In the genomic region with DNA sequence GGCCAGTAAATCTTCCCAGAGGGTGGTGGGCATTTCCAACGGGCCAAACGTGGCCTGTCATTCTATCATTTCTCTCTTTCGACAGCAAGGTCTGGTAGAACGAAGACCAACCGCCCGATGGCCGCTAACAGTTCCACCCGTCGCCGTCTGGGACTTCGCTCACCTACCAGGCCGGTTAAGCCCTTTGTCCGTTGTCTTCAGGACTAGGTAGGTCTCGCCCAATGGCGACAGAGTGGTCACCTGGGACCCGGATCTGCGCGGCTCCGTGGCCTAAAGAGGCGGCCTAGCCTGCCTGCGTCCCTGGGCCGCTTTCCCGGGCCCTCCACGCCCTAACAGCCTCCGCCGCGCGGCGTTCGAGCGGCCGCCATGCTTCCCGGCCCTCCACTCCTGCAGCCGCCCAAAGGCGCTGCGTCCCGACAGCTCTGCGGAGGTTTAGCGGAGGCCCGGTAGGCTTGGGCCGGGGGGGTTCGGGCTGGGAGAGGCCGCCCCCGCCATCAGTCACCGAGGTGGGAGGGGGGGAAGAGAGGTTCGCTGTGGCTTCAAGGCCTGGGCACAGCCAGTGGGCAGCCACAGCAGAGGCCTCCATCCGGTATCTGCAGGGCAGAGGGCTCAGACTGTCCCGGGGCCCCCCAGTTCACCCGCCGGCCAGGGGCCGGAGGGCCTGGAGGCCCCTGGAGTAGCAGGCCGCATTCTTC, we compare ENCODE assay signal across 36 cellular contexts.
"Had no signal": no experiment of that assay in that cellular context is flagged by ENCODE, and none has a peak within 500 bp of the region (broad histone marks: within the 10 kb centered on the region; RNA-seq: fewer than 3 reads in every experiment).

No MANE protein-coding gene starts in this region.

- H3K4me1 ChIP-seq: adrenal gland, body of pancreas had no signal

- H3K4me3 ChIP-seq: adrenal gland, body of pancreas, cardiac muscle cell had no signal

- H3K27me3 Mint-ChIP-seq: activated B cell treated with CpG ODN at 0.5 μM for 24 hours; activated CD4-positive, alpha-beta memory T cell treated with anti-CD3 and anti-CD28 coated beads for 36 hours; activated CD4-positive, alpha-beta T cell treated with anti-CD3 and anti-CD28 coated beads, Interleukin-2, amount 10 ng/mL, durations not matched to agents 24 days and 14 days; activated CD8-positive, alpha-beta T cell treated with anti-CD3 and anti-CD28 coated beads for 36 hours; activated naive CD8-positive, alpha-beta T cell treated with anti-CD3 and anti-CD28 coated beads for 36 hours; activated T-helper 17 cell treated with anti-CD3 and anti-CD28 coated beads, Interleukin-2, amount 50 U/mL, for 72 hours; central memory CD8-positive, alpha-beta T cell had no signal

- H3K36me3 Mint-ChIP-seq: activated CD4-positive, alpha-beta memory T cell treated with anti-CD3 and anti-CD28 coated beads for 36 hours; activated naive CD4-positive, alpha-beta T cell treated with anti-CD3 and anti-CD28 coated beads, Interleukin-2, amount 50 U/mL, for 72 hours; activated naive CD8-positive, alpha-beta T cell treated with anti-CD3 and anti-CD28 coated beads for 36 hours had no signal

- H3K27ac ChIP-seq: adrenal gland, body of pancreas, brain microvascular endothelial cell, cardiac muscle cell, VCaP had no signal

- H3K9me3 Mint-ChIP-seq: activated B cell treated with CpG ODN at 0.5 μM for 24 hours; activated CD4-positive, alpha-beta memory T cell treated with anti-CD3 and anti-CD28 coated beads for 36 hours; activated CD8-positive, alpha-beta T cell treated with anti-CD3 and anti-CD28 coated beads for 36 hours; activated T-cell treated with anti-CD3 and anti-CD28 coated beads, Interleukin-2, amount 50 U/mL, for 4 hours; activated T-helper 1 cell treated with anti-CD3 and anti-CD28 coated beads, Interleukin-12 subunit alpha, Interleukin-12 subunit beta, Interleukin-2, Interleukin-4 antibody, amounts not matched to agents 30 ng/mL and 10 ng/mL and 1 ng/mL, durations not matched to agents 14 hours and 24 hours and 36 hours; activated T-helper 17 cell treated with anti-CD3 and anti-CD28 coated beads, Interleukin-2, amount 50 U/mL, for 72 hours; central memory CD8-positive, alpha-beta T cell; T-helper 1 cell treated with Interleukin-12 subunit alpha and Interleukin-12 subunit beta and Interleukin-4 antibody, amounts not matched to agents 30 μg/mL and 1 μg/mL, for 36 hours; T-helper 2 cell treated with Interferon-gamma antibody and Interleukin-4, amounts not matched to agents 5 μg/mL and 100 μg/mL, for 36 hours had no signal

- H3K27ac Mint-ChIP-seq: activated B cell treated with CpG ODN at 0.5 μM for 24 hours; activated CD4-positive, alpha-beta memory T cell treated with anti-CD3 and anti-CD28 coated beads for 36 hours; activated CD4-positive, alpha-beta T cell treated with anti-CD3 and anti-CD28 coated beads, Interleukin-2, amount 10 ng/mL, durations not matched to agents 24 days and 14 days; activated CD8-positive, alpha-beta T cell treated with anti-CD3 and anti-CD28 coated beads for 36 hours; activated naive CD4-positive, alpha-beta T cell treated with anti-CD3 and anti-CD28 coated beads for 36 hours; activated naive CD4-positive, alpha-beta T cell treated with anti-CD3 and anti-CD28 coated beads, Interleukin-2, amount 50 U/mL, for 72 hours; activated naive CD8-positive, alpha-beta T cell treated with anti-CD3 and anti-CD28 coated beads for 36 hours; activated T-cell treated with anti-CD3 and anti-CD28 coated beads, Interleukin-2, amount 50 U/mL, for 72 hours; activated T-helper 1 cell treated with anti-CD3 and anti-CD28 coated beads, Interleukin-12 subunit alpha, Interleukin-12 subunit beta, Interleukin-2, Interleukin-4 antibody, amounts not matched to agents 30 ng/mL and 10 ng/mL and 1 ng/mL, durations not matched to agents 14 hours and 24 hours and 36 hours; activated T-helper 17 cell treated with anti-CD3 and anti-CD28 coated beads, Interleukin-2, amount 50 U/mL, for 72 hours; T-helper 1 cell treated with Interleukin-12 subunit alpha and Interleukin-12 subunit beta and Interleukin-4 antibody, amounts not matched to agents 30 μg/mL and 1 μg/mL, for 36 hours; T-helper 2 cell treated with Interferon-gamma antibody and Interleukin-4, amounts not matched to agents 5 μg/mL and 100 μg/mL, for 36 hours had no signal

- H3K36me3 ChIP-seq: adrenal gland, brain microvascular endothelial cell, cardiac muscle cell had no signal

- H3K9me3 ChIP-seq: adrenal gland, body of pancreas had no signal

- DNase-seq: activated B cell treated with CpG ODN at 0.5 μM for 24 hours; activated CD4-positive, alpha-beta memory T cell treated with anti-CD3 and anti-CD28 coated beads for 36 hours; activated CD4-positive, alpha-beta T cell treated with anti-CD3 and anti-CD28 coated beads for 4 hours; activated CD4-positive, alpha-beta T cell treated with anti-CD3 and anti-CD28 coated beads, Interleukin-2, amount 10 ng/mL, durations not matched to agents 24 days and 14 days; activated CD4-positive, alpha-beta T cell treated with anti-CD3 and anti-CD28 coated beads, Interleukin-2, amount 50 U/mL, for 1 hour; activated CD4-positive, alpha-beta T cell treated with anti-CD3 and anti-CD28 coated beads, Interleukin-2, amount 50 U/mL, for 4 hours; activated CD4-positive, CD25-positive, alpha-beta regulatory T cell treated with anti-CD3 and anti-CD28 coated beads, Interleukin-2, amount 50 U/mL, for 72 hours; activated CD8-positive, alpha-beta memory T cell treated with anti-CD3 and anti-CD28 coated beads, Interleukin-2, amount 50 U/mL, for 4 hours; activated CD8-positive, alpha-beta T cell treated with anti-CD3 and anti-CD28 coated beads for 36 hours; activated effector memory CD4-positive, alpha-beta T cell treated with anti-CD3 and anti-CD28 coated beads, Interleukin-2, amount 50 U/mL, for 16 hours; activated gamma-delta T cell treated with Interleukin-2 at 50 U/mL for 16 hours; activated naive CD4-positive, alpha-beta T cell; activated naive CD4-positive, alpha-beta T cell treated with anti-CD3 and anti-CD28 coated beads for 36 hours; activated naive CD4-positive, alpha-beta T cell treated with anti-CD3 and anti-CD28 coated beads, Interleukin-2, amount 50 U/mL, for 16 hours; activated naive CD8-positive, alpha-beta T cell treated with anti-CD3 and anti-CD28 coated beads for 36 hours; activated T-cell treated with anti-CD3 and anti-CD28 coated beads for 4 hours; activated T-cell treated with anti-CD3 and anti-CD28 coated beads, Interleukin-2, amount 50 U/mL, for 1 hour; activated T-cell treated with anti-CD3 and anti-CD28 coated beads, Interleukin-2, amount 50 U/mL, for 4 hours; activated T-cell treated with anti-CD3 and anti-CD28 coated beads, Interleukin-2, amount 50 U/mL, for 72 hours; adrenal gland; amniotic stem cell; body of pancreas; brain microvascular endothelial cell; caudate nucleus; cerebellar nuclear complex; T-helper 1 cell; T-helper 2 cell; T-helper 9 cell had no signal

- H3K27me3 ChIP-seq: adrenal gland, body of pancreas, brain microvascular endothelial cell, cardiac muscle cell had no signal

- H3K4me1 Mint-ChIP-seq: activated B cell treated with CpG ODN at 0.5 μM for 24 hours; activated CD4-positive, alpha-beta T cell treated with anti-CD3 and anti-CD28 coated beads, Interleukin-2, amount 10 ng/mL, durations not matched to agents 24 days and 14 days; activated naive CD8-positive, alpha-beta T cell treated with anti-CD3 and anti-CD28 coated beads for 36 hours; activated T-helper 17 cell treated with anti-CD3 and anti-CD28 coated beads, Interleukin-2, amount 50 U/mL, for 72 hours; central memory CD8-positive, alpha-beta T cell had no signal

- H3K4me3 Mint-ChIP-seq: activated B cell treated with CpG ODN at 0.5 μM for 24 hours; activated CD4-positive, alpha-beta memory T cell treated with anti-CD3 and anti-CD28 coated beads for 36 hours; activated CD4-positive, alpha-beta T cell treated with anti-CD3 and anti-CD28 coated beads, Interleukin-2, amount 10 ng/mL, durations not matched to agents 24 days and 14 days; activated CD8-positive, alpha-beta T cell treated with anti-CD3 and anti-CD28 coated beads for 36 hours; activated naive CD4-positive, alpha-beta T cell treated with anti-CD3 and anti-CD28 coated beads for 36 hours; activated naive CD8-positive, alpha-beta T cell treated with anti-CD3 and anti-CD28 coated beads for 36 hours; activated T-cell treated with anti-CD3 and anti-CD28 coated beads, Interleukin-2, amount 50 U/mL, for 4 hours; activated T-cell treated with anti-CD3 and anti-CD28 coated beads, Interleukin-2, amount 50 U/mL, for 72 hours; activated T-helper 1 cell treated with anti-CD3 and anti-CD28 coated beads, Interleukin-12 subunit alpha, Interleukin-12 subunit beta, Interleukin-2, Interleukin-4 antibody, amounts not matched to agents 30 ng/mL and 10 ng/mL and 1 ng/mL, durations not matched to agents 14 hours and 24 hours and 36 hours; activated T-helper 17 cell treated with anti-CD3 and anti-CD28 coated beads, Interleukin-2, amount 50 U/mL, for 72 hours; central memory CD8-positive, alpha-beta T cell; T-helper 1 cell treated with Interleukin-12 subunit alpha and Interleukin-12 subunit beta and Interleukin-4 antibody, amounts not matched to agents 30 μg/mL and 1 μg/mL, for 36 hours; T-helper 2 cell treated with Interferon-gamma antibody and Interleukin-4, amounts not matched to agents 5 μg/mL and 100 μg/mL, for 36 hours had no signal
